9 cellular contexts compared by ENCODE assay signal in genomic region chrX:149541521-149542047, GRCh38. TPM values are rescaled to one million over a fixed set of nuclear protein-coding genes. Genes with fewer than 3 reads are reported as not detected.
DNase-seq lines count a peak whose midpoint lies in the region; ATAC-seq and TF ChIP-seq lines count a peak whose summit lies in the region.
"Had no signal": no experiment of that assay in that cellular context is flagged by ENCODE, and none has a peak within 500 bp of the region (broad histone marks: within the 10 kb centered on the region; RNA-seq: fewer than 3 reads in every experiment).

No MANE protein-coding gene starts in this region.

- H4K20me1 ChIP-seq in OCI-LY1 (ENCODE audit: insufficient read depth, low read length), result no peaks in the 10 kb centered on the region

- peak; percentile 17 for DNase-seq in CD1c-positive myeloid dendritic cell (ENCODE audit: extremely low spot score)
- peak; percentile 63 for DNase-seq in endodermal cell
- DNase-seq in neural crest cell (ENCODE audit: low read depth, low spot score), result no peak
- no peak for DNase-seq in H4 (ENCODE audit: low spot score)
- no peak for DNase-seq in stimulated activated CD4-positive, alpha-beta T cell treated with anti-CD3 and anti-CD28 coated beads, Interleukin-4, amount 100 ng/mL, for 4 hours
- DNase-seq in NOMO-1 treated with dmso at 0.1 percent for 144 hours (lab: John Stamatoyannopoulos, UW; ENCODE audit: unreplicated experiment), result no peak
- DNase-seq: activated gamma-delta T cell treated with Interleukin-2 at 50 U/mL for 16 hours had no signal

- H2AFZ ChIP-seq in OCI-LY1 (ENCODE audit: low read length), result no peak overlapping the region

- no peaks in the 10 kb centered on the region for H3K9me3 ChIP-seq in OCI-LY1 (ENCODE audit: low read length)
- H3K9me3 ChIP-seq in endodermal cell (ENCODE audit: control insufficient read depth, low read length), result no peaks in the 10 kb centered on the region

- no peaks in the 10 kb centered on the region for H3K79me2 ChIP-seq in OCI-LY1 (ENCODE audit: insufficient read depth, low read length)

- H3K36me3 ChIP-seq in OCI-LY1 (ENCODE audit: insufficient read depth, low read length) (no peaks in the 10 kb centered on the region), endodermal cell (ENCODE audit: control insufficient read depth, insufficient read depth, low read length) (no peaks in the 10 kb centered on the region)

- WGBS in endodermal cell (ENCODE audit: insufficient coverage in 1 of 2, insufficient read length in 1 of 2), 2 experiments, result 19% methylated on average over 13 of the region's 13 CpGs; no CpG with 5 or more reads in 1 of the 2 experiments

- H3K9me3 Mint-ChIP-seq in endodermal cell (peaks cover 18% of the 10 kb centered on the region), neural crest cell (no peaks in the 10 kb centered on the region)

- H3K4me1 Mint-ChIP-seq in endodermal cell (peaks cover 2% of the 10 kb centered on the region), neural crest cell (peaks cover 7% of the 10 kb centered on the region)

- peak overlapping the region; percentile 90 for H3K27ac Mint-ChIP-seq in endodermal cell
- H3K27ac Mint-ChIP-seq in neural crest cell (ENCODE audit: unreplicated experiment), result peak overlapping the region; percentile 75

- H3K4me1 ChIP-seq in OCI-LY1 (ENCODE audit: insufficient read depth, low read length, severe bottlenecking) (peaks cover 11% of the 10 kb centered on the region), endodermal cell (ENCODE audit: control insufficient read depth, insufficient read depth, low read length) (no peaks in the 10 kb centered on the region)

- H3K27me3 Mint-ChIP-seq in endodermal cell (ENCODE audit: insufficient read depth), result no peaks in the 10 kb centered on the region
- no peaks in the 10 kb centered on the region for H3K27me3 Mint-ChIP-seq in neural crest cell (ENCODE audit: low read depth)

- no peak for ATAC-seq in GM21786 (IDR thresholded peaks at IDR 0.05; ENCODE audit: unreplicated experiment)

- H3K9ac ChIP-seq in OCI-LY1 (ENCODE audit: low read length), result peak overlapping the region; percentile 92
- H3K9ac ChIP-seq in endodermal cell (ENCODE audit: extremely low read depth, low read length, poor library complexity, severe bottlenecking), result peak overlapping the region; percentile 63

- H3K9me2 ChIP-seq in OCI-LY1 (ENCODE audit: low read depth, low read length), result no peaks in the 10 kb centered on the region

- H3F3A ChIP-seq in OCI-LY1 (ENCODE audit: insufficient read depth, low read length), result no peaks in the 10 kb centered on the region

- H3K4me3 Mint-ChIP-seq in endodermal cell (peak overlapping the region; percentile 81), neural crest cell (peak overlapping the region; percentile 97)

- H3K36me3 Mint-ChIP-seq in endodermal cell (ENCODE audit: low read depth) (peaks cover 2% of the 10 kb centered on the region), neural crest cell (ENCODE audit: low read depth) (no peaks in the 10 kb centered on the region)

- H3K4me3 ChIP-seq in OCI-LY1 (ENCODE audit: low read depth, low read length, poor library complexity, severe bottlenecking), result peak overlapping the region; percentile 97
- peak overlapping the region; percentile 87 for H3K4me3 ChIP-seq in endodermal cell (ENCODE audit: low read length)

- no peaks in the 10 kb centered on the region for H3K27me3 ChIP-seq in OCI-LY1 (ENCODE audit: insufficient read depth, low read length)
- no peaks in the 10 kb centered on the region for H3K27me3 ChIP-seq in endodermal cell (ENCODE audit: control insufficient read depth, insufficient read depth, low read length, poor library complexity, severe bottlenecking)

- no peak for TF ChIP-seq CTCF in OCI-LY1 (IDR thresholded peaks at IDR 0.05; ENCODE audit: low read length)
- no peak for TF ChIP-seq CTCF in endodermal cell (conservative IDR thresholded peaks at IDR 0.05)
- no peak for TF ChIP-seq CTCF in neural crest cell (conservative IDR thresholded peaks at IDR 0.05)

- peak overlapping the region; percentile 93 for H3K27ac ChIP-seq in OCI-LY1 (ENCODE audit: low read depth, low read length, poor library complexity, severe bottlenecking)
- H3K27ac ChIP-seq in endodermal cell (ENCODE audit: low read depth, low read length), result no peak overlapping the region

- H3K4me2 ChIP-seq in OCI-LY1 (ENCODE audit: low read length), result peak overlapping the region; percentile 70

RNA-seq across cellular contexts. Expression of gene EOLA1, which starts 0.8 kb away (rescaled TPM):
- total RNA-seq in endodermal cell, result 10 to 100 TPM; 11.9 to 18.0 TPM
- 12.6 TPM for polyA plus RNA-seq in endodermal cell (2013, experiment 1 of 2)
- 13.2 TPM for polyA plus RNA-seq in endodermal cell (2013, experiment 2 of 2)
- total RNA-seq in neural crest cell, result 14.5 and 14.6 TPM in 2 replicates
- 15.7 and 22.0 TPM in 2 replicates for total RNA-seq in H4 (2014; rRNA removed; shearing (Covaris generic))

RNA-seq across cellular contexts. Expression of gene HSFX3, which starts 8.1 kb away (rescaled TPM):
- total RNA-seq in endodermal cell (not detected), neural crest cell (not detected in 2 replicates)
- polyA plus RNA-seq in endodermal cell (2013, experiment 1 of 2), result not detected
- not detected for polyA plus RNA-seq in endodermal cell (2013, experiment 2 of 2)
- not detected in 2 replicates for total RNA-seq in H4 (2014; rRNA removed; shearing (Covaris generic))

RNA-seq across cellular contexts. Expression of gene IDS, which starts 36.5 kb away (rescaled TPM):
- 10 to 100 TPM; 28.2 to 43.9 TPM for total RNA-seq in endodermal cell
- polyA plus RNA-seq in endodermal cell (2013, experiment 1 of 2), result 53.7 TPM
- 60.1 TPM for polyA plus RNA-seq in endodermal cell (2013, experiment 2 of 2)
- total RNA-seq in neural crest cell, result 25.3 and 28.6 TPM in 2 replicates
- total RNA-seq in H4 (2014; rRNA removed; shearing (Covaris generic)), result 67.1 and 75.1 TPM in 2 replicates

RNA-seq across cellular contexts. Expression of gene MAGEA9B, which starts 45.7 kb away (rescaled TPM):
- not detected for total RNA-seq in endodermal cell
- polyA plus RNA-seq in endodermal cell (2013, experiment 1 of 2), result not detected
- polyA plus RNA-seq in endodermal cell (2013, experiment 2 of 2), result not detected
- total RNA-seq in neural crest cell, result not detected in 2 replicates
- total RNA-seq in H4 (2014; rRNA removed; shearing (Covaris generic)), result 0.08 TPM in 1 of 2 replicates, not detected in the other

RNA-seq across cellular contexts. Expression of gene HSFX2, which starts 53.5 kb away (rescaled TPM):
- not detected for total RNA-seq in endodermal cell
- 0.18 TPM for polyA plus RNA-seq in endodermal cell (2013, experiment 1 of 2)
- 1.1 TPM for polyA plus RNA-seq in endodermal cell (2013, experiment 2 of 2)
- not detected in 2 replicates for total RNA-seq in neural crest cell
- total RNA-seq in H4 (2014; rRNA removed; shearing (Covaris generic)), result not detected in 2 replicates

Comparison
In these comparisons a context has a peak if more than half of its experiments do, and no peak if none do; other contexts are left out.
1. DNase-seq: peak in CD1c-positive myeloid dendritic cell (single experiment) and endodermal cell (single experiment); none in neural crest cell (single experiment), H4 (single experiment), stimulated activated CD4-positive, alpha-beta T cell treated with anti-CD3 and anti-CD28 coated beads, Interleukin-4, amount 100 ng/mL, for 4 hours (0 of 2) and NOMO-1 treated with dmso at 0.1 percent for 144 hours (single experiment).